Comparison of ENCODE assay signal across 10 cellular contexts in genomic region chr3:161081675-161082462, GRCh38. TPM values are rescaled to one million over a fixed set of nuclear protein-coding genes. Genes with fewer than 3 reads are reported as not detected.
DNase-seq lines count a peak whose midpoint lies in the region; ATAC-seq and TF ChIP-seq lines count a peak whose summit lies in the region.
"Had no signal": no experiment of that assay in that cellular context is flagged by ENCODE, and none has a peak within 500 bp of the region (broad histone marks: within the 10 kb centered on the region; RNA-seq: fewer than 3 reads in every experiment).

No MANE protein-coding gene starts in this region.

- no peak overlapping the region for H3K9ac ChIP-seq in endodermal cell (ENCODE audit: extremely low read depth, low read length, poor library complexity, severe bottlenecking)

- H3K4me1 ChIP-seq in endodermal cell (ENCODE audit: control insufficient read depth, insufficient read depth, low read length), result no peaks in the 10 kb centered on the region
- peaks cover 0 to 4% of the 10 kb centered on the region in 2 donors for H3K4me1 ChIP-seq in aorta (ENCODE audit: control insufficient read depth in 1 of 2, insufficient read depth in 2 of 2, low read length in 2 of 2)

- WGBS in endodermal cell (ENCODE audit: insufficient coverage in 1 of 2, insufficient read length in 1 of 2), 2 experiments, result 89 to 92% methylated on average over 6 of the region's 6 CpGs
- 30 to 47% methylated on average over 6 of the region's 6 CpGs for WGBS in aorta, 2 donors

- H3K4me3 ChIP-seq in endodermal cell (ENCODE audit: low read length) (no peak overlapping the region), aorta (ENCODE audit: low read length in 2 of 2) (no peak overlapping the region)

- no peaks in the 10 kb centered on the region for H3K4me1 Mint-ChIP-seq in endodermal cell
- peaks cover 9% of the 10 kb centered on the region for H3K4me1 Mint-ChIP-seq in activated T-cell treated with anti-CD3 and anti-CD28 coated beads, Interleukin-2, amount 50 U/mL, for 24 hours (ENCODE audit: low read depth)

- H3K9me3 ChIP-seq in endodermal cell (ENCODE audit: control insufficient read depth, low read length) (no peaks in the 10 kb centered on the region), aorta (ENCODE audit: control insufficient read depth, low read length) (no peaks in the 10 kb centered on the region)

- no peaks in the 10 kb centered on the region for H3K9me3 Mint-ChIP-seq in endodermal cell
- no peaks in the 10 kb centered on the region for H3K9me3 Mint-ChIP-seq in activated T-cell treated with anti-CD3 and anti-CD28 coated beads, Interleukin-2, amount 50 U/mL, for 24 hours
- H3K9me3 Mint-ChIP-seq: central memory CD8-positive, alpha-beta T cell had no signal

- peak overlapping the region; percentile 17 for H3K27ac Mint-ChIP-seq in endodermal cell
- no peak overlapping the region for H3K27ac Mint-ChIP-seq in activated T-cell treated with anti-CD3 and anti-CD28 coated beads, Interleukin-2, amount 50 U/mL, for 24 hours

- H3K27ac ChIP-seq in endodermal cell (ENCODE audit: low read depth, low read length) (no peak overlapping the region), aorta (ENCODE audit: low read depth in 1 of 2, low read length in 2 of 2) (no peak overlapping the region)

- peaks cover 14% of the 10 kb centered on the region for H3K36me3 Mint-ChIP-seq in endodermal cell (ENCODE audit: low read depth)
- no peaks in the 10 kb centered on the region for H3K36me3 Mint-ChIP-seq in activated T-cell treated with anti-CD3 and anti-CD28 coated beads, Interleukin-2, amount 50 U/mL, for 24 hours (ENCODE audit: low read depth)

- H3K27me3 ChIP-seq in endodermal cell (ENCODE audit: control insufficient read depth, insufficient read depth, low read length, poor library complexity, severe bottlenecking) (no peaks in the 10 kb centered on the region), aorta (ENCODE audit: control insufficient read depth in 1 of 2, insufficient read depth in 2 of 2, low read length in 1 of 2) (no peaks in the 10 kb centered on the region)

- TF ChIP-seq CTCF in endodermal cell (conservative IDR thresholded peaks at IDR 0.05), result no peak

- no peaks in the 10 kb centered on the region for H3K27me3 Mint-ChIP-seq in endodermal cell (ENCODE audit: insufficient read depth)
- peaks cover 7% of the 10 kb centered on the region for H3K27me3 Mint-ChIP-seq in activated T-cell treated with anti-CD3 and anti-CD28 coated beads, Interleukin-2, amount 50 U/mL, for 24 hours

- H3K36me3 ChIP-seq in endodermal cell (ENCODE audit: control insufficient read depth, insufficient read depth, low read length) (peaks cover 9% of the 10 kb centered on the region), aorta (ENCODE audit: control insufficient read depth in 1 of 2, insufficient read depth in 2 of 2, low read length in 1 of 2) (peaks cover 0 to 3% of the 10 kb centered on the region in 2 donors)

- no peak overlapping the region for H3K4me3 Mint-ChIP-seq in endodermal cell
- no peak overlapping the region for H3K4me3 Mint-ChIP-seq in activated T-cell treated with anti-CD3 and anti-CD28 coated beads, Interleukin-2, amount 50 U/mL, for 24 hours
- H3K4me3 Mint-ChIP-seq: central memory CD8-positive, alpha-beta T cell had no signal

- intact Hi-C loops in aorta (cut with DNase I), result no loop called here

- DNase-seq in GM03348 (ENCODE audit: low spot score) (peak; percentile 12), endodermal cell (no peak), NCI-H2227 (lab: John Stamatoyannopoulos, UW; ENCODE audit: unreplicated experiment) (no peak), aorta (no peak), COLO668 (lab: John Stamatoyannopoulos, UW; ENCODE audit: unreplicated experiment) (no peak)
- DNase-seq in activated T-cell treated with anti-CD3 and anti-CD28 coated beads, Interleukin-2, amount 50 U/mL, for 24 hours, result no peak
- DNase-seq: DMS153 had no signal

- peak; percentile 71 for ATAC-seq in GM19467 (IDR thresholded peaks at IDR 0.05; ENCODE audit: unreplicated experiment)
- ATAC-seq in HG03159 (IDR thresholded peaks at IDR 0.05; ENCODE audit: unreplicated experiment), result peak; percentile 62
- ATAC-seq in aorta (ENCODE audit: low FRiP score), result no peak

RNA-seq across cellular contexts. Expression of gene B3GALNT1, which starts 23.3 kb away (rescaled TPM):
- total RNA-seq in endodermal cell, result 10 to 100 TPM; 23.1 to 24.7 TPM
- polyA plus RNA-seq in endodermal cell (2013, experiment 1 of 2), result 16.2 TPM
- polyA plus RNA-seq in endodermal cell (2013, experiment 2 of 2), result 13.7 TPM
- total RNA-seq in aorta, result 10 to 100 TPM; 11.8 to 19.2 TPM
- 10 to 100 TPM in 1 of 2 donors, 1 to 10 TPM in 1; 8.8 to 14.8 TPM for polyA plus RNA-seq in aorta
